ENCODE assay signal across 1 cellular context in genomic region chr7:108393097-108393496, GRCh38.
TF ChIP-seq lines count a peak whose summit lies in the region.

No MANE protein-coding gene starts in this region.

TF ChIP-seq in HepG2, 621 proteins besides CTCF, POLR2A, EP300 and RAD21 (continued from another document):
- TF ChIP-seq, protein P1, sequence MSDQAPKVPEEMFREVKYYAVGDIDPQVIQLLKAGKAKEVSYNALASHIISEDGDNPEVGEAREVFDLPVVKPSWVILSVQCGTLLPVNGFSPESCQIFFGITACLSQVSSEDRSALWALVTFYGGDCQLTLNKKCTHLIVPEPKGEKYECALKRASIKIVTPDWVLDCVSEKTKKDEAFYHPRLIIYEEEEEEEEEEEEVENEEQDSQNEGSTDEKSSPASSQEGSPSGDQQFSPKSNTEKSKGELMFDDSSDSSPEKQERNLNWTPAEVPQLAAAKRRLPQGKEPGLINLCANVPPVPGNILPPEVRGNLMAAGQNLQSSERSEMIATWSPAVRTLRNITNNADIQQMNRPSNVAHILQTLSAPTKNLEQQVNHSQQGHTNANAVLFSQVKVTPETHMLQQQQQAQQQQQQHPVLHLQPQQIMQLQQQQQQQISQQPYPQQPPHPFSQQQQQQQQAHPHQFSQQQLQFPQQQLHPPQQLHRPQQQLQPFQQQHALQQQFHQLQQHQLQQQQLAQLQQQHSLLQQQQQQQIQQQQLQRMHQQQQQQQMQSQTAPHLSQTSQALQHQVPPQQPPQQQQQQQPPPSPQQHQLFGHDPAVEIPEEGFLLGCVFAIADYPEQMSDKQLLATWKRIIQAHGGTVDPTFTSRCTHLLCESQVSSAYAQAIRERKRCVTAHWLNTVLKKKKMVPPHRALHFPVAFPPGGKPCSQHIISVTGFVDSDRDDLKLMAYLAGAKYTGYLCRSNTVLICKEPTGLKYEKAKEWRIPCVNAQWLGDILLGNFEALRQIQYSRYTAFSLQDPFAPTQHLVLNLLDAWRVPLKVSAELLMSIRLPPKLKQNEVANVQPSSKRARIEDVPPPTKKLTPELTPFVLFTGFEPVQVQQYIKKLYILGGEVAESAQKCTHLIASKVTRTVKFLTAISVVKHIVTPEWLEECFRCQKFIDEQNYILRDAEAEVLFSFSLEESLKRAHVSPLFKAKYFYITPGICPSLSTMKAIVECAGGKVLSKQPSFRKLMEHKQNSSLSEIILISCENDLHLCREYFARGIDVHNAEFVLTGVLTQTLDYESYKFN (CRISPR knock-in tag; conservative IDR thresholded peaks at IDR 0.05): peak; percentile 46
- TF ChIP-seq HNF4A (CRISPR knock-in tag; IDR thresholded peaks at IDR 0.05) (0 out of 2 replicates have a peak, but pooled peaks have one; percentile 13), MTA1 (CRISPR knock-in tag; IDR thresholded peaks at IDR 0.05; ENCODE audit: borderline replicate concordance) (peak; percentile 69; the same call in 1 of the 2 replicates)
